20 cellular contexts compared by ENCODE assay signal in genomic region chr11:30631148-30631547, GRCh38. TPM values are rescaled to one million over a fixed set of nuclear protein-coding genes. Genes with fewer than 3 reads are reported as not detected.
"Had no signal": no experiment of that assay in that cellular context is flagged by ENCODE, and none has a peak within 500 bp of the region (broad histone marks: within the 10 kb centered on the region; RNA-seq: fewer than 3 reads in every experiment).

No MANE protein-coding gene starts in this region.

- ATAC-seq: foreskin keratinocyte; gastroesophageal sphincter; heart left ventricle; left lobe of liver; mucosa of descending colon; sciatic nerve; stimulated activated effector memory CD8-positive, alpha-beta T cell treated with anti-CD3 and anti-CD28 coated beads, Interleukin-12 subunit alpha, Interleukin-12 subunit beta, amount 100 ng/mL, for 72 hours had no signal

- FAIRE-seq: kidney had no signal

- DNase-seq: colonic mucosa; effector CD8-positive, alpha-beta T cell; endodermal cell; foreskin keratinocyte; heart left ventricle; kidney; mucosa of descending colon; naive B cell; nucleus accumbens; stimulated activated CD4-positive, alpha-beta T cell treated with anti-CD3 and anti-CD28 coated beads, Interleukin-12 subunit alpha, Interleukin-12 subunit beta, amount 100 ng/mL, for 4 hours; stimulated activated CD4-positive, alpha-beta T cell treated with anti-CD3 and anti-CD28 coated beads, Interleukin-2, amount 100 ng/mL, for 24 hours; stimulated activated CD4-positive, alpha-beta T cell treated with anti-CD3 and anti-CD28 coated beads, Interleukin-4, amount 100 ng/mL, for 24 hours; stimulated activated naive CD4-positive, alpha-beta T cell treated with Interleukin-2 at 50 U/mL for 16 hours; stomach; thyroid gland had no signal

RNA-seq across cellular contexts. Expression of gene MPPED2, which starts 45.0 kb away (rescaled TPM):
- total RNA-seq: foreskin keratinocyte, osteocyte had no signal
